In the genomic region with DNA sequence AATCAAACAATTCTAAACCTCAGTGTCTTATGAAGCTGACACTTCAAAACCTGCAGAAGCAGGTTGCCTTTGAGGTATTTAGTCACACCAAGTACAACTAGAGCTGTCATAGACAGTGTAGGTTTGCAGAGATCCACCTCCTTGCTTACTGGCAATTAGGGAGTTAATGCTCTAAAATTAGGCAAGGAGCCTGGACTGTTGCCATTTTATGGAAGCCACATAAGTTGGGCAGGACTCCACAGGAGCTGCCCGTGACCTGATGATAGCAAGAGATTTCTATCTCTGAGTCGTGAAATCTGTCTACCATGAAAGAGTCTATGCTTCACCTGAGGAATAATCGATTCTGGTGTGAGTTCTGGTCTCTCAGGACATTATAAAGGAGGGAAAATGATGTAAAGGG, we compare ENCODE assay signal across 22 cellular contexts. TPM values are rescaled to one million over a fixed set of nuclear protein-coding genes. Genes with fewer than 3 reads are reported as not detected.
A peak's percentile ranks its signal among the peaks of the same experiment; 100 is the strongest.
DNase-seq lines count a peak whose midpoint lies in the region; ATAC-seq, FAIRE-seq and TF ChIP-seq lines count a peak whose summit lies in the region.
"Had no signal": no experiment of that assay in that cellular context is flagged by ENCODE, and none has a peak within 500 bp of the region (broad histone marks: within the 10 kb centered on the region; RNA-seq: fewer than 3 reads in every experiment).

No MANE protein-coding gene starts in this region.

- peak; percentile 30 for TF ChIP-seq POLR2A in K562 (conservative IDR thresholded peaks at IDR 0.05)

- H3K4me2 ChIP-seq in K562 (ENCODE audit: insufficient read depth, low read length) (no peak overlapping the region), parathyroid adenoma (ENCODE audit: low read length) (peak overlapping the region; percentile 55)
- H3K4me2 ChIP-seq: KMS-11 had no signal

- TSS peak; percentile 46 for BruUV-seq in K562 (replicated peaks; lab: Mats Ljungman, UMichigan)

- 0 out of 5 replicates have a peak, but pooled peaks cover 0 to 4% of the 10 kb centered on the region in 2 experiments for H3K4me1 ChIP-seq in K562 (replicated peaks in 1 of 2; ENCODE audit: control insufficient read depth in 2 of 2, insufficient read depth in 2 of 2, low read length in 2 of 2)
- H3K4me1 ChIP-seq in parathyroid adenoma, result peaks cover 12% of the 10 kb centered on the region
- H3K4me1 ChIP-seq in kidney (ENCODE audit: control insufficient read depth in 1 of 2, insufficient read depth in 1 of 2, low read depth in 1 of 2, low read length in 2 of 2), result no peaks in the 10 kb centered on the region
- H3K4me1 ChIP-seq: BE2C had no signal

- H2AFZ ChIP-seq in K562 (ENCODE audit: low read depth, low read length) (no peak overlapping the region), parathyroid adenoma (no peak overlapping the region)

- intact Hi-C loops in K562 (cut with micrococcal nuclease) (no loop called here), kidney (cut with DNase I) (no loop called here), natural killer cell (cut with micrococcal nuclease) (no loop called here)

- no peak overlapping the region for H3K9ac ChIP-seq in K562 (ENCODE audit: insufficient read depth in 1 of 2, low read depth in 2 of 2, low read length in 2 of 2)
- H3K9ac ChIP-seq in parathyroid adenoma, result no peak overlapping the region
- H3K9ac ChIP-seq in kidney (ENCODE audit: low read length in 2 of 2), result no peak overlapping the region
- H3K9ac ChIP-seq: KMS-11 had no signal

- peak overlapping the region; percentile 8 for H3K27ac Mint-ChIP-seq in activated T-cell treated with anti-CD3 and anti-CD28 coated beads, Interleukin-2, amount 50 U/mL, for 72 hours
- H3K27ac Mint-ChIP-seq in HFFc6 (peak overlapping the region; percentile 7; the same call in 1 of the 2 replicates), natural killer cell (no peak overlapping the region)
- H3K27ac Mint-ChIP-seq: CD4-positive, CD25-positive, alpha-beta regulatory T cell had no signal

- in situ Hi-C loops in K562 (cut with MboI), result no loop called here

- DNase-seq in activated T-cell treated with anti-CD3 and anti-CD28 coated beads, Interleukin-2, amount 50 U/mL, for 72 hours, result no peak
- no peak for DNase-seq in activated T-cell treated with anti-CD3 and anti-CD28 coated beads, Interleukin-2, amount 50 U/mL, for 1 hour
- DNase-seq in HFFc6, result no peak
- no peak for DNase-seq in K562 (ENCODE audit: extremely low read depth in 1 of 4, low spot score in 3 of 4)
- no peak for DNase-seq in kidney
- DNase-seq in HPDE6-E6E7 (ENCODE audit: extremely low spot score), result no peak
- no peak for DNase-seq in natural killer cell
- DNase-seq: BE2C; CD4-positive, CD25-positive, alpha-beta regulatory T cell; COR-L47; DMS 273 treated with DMSO at 0.1 percent for 48 hours; DND-41; H7; NCI-H187; NCI-H2107; NCI-H510A; NCI-H748 treated with DMSO at 0.1 percent for 48 hours; OCI-M1; SIG-M5 had no signal

- peaks cover 6 to 34% of the 10 kb centered on the region in 2 donors for H3K36me3 Mint-ChIP-seq in activated T-cell treated with anti-CD3 and anti-CD28 coated beads, Interleukin-2, amount 50 U/mL, for 72 hours (ENCODE audit: insufficient read depth in 2 of 2)
- peaks cover 31% of the 10 kb centered on the region for H3K36me3 Mint-ChIP-seq in HFFc6 (ENCODE audit: low read depth)
- H3K36me3 Mint-ChIP-seq in natural killer cell, result peaks cover 17% of the 10 kb centered on the region

- TF ChIP-seq EP300 in K562 (IDR thresholded peaks at IDR 0.05; ENCODE audit: low read length), result no peak

- no peak overlapping the region for H3K4me3 Mint-ChIP-seq in activated T-cell treated with anti-CD3 and anti-CD28 coated beads, Interleukin-2, amount 50 U/mL, for 72 hours
- H3K4me3 Mint-ChIP-seq in HFFc6, result no peak overlapping the region
- H3K4me3 Mint-ChIP-seq in natural killer cell, result no peak overlapping the region
- H3K4me3 Mint-ChIP-seq: CD4-positive, CD25-positive, alpha-beta regulatory T cell had no signal

- H3K9me3 ChIP-seq in K562 (replicated peaks; ENCODE audit: control insufficient read depth, insufficient read depth, low read depth, low read length) (no peaks in the 10 kb centered on the region), parathyroid adenoma (ENCODE audit: control insufficient read depth, low read length) (no peaks in the 10 kb centered on the region), kidney (ENCODE audit: control insufficient read depth in 1 of 2, low read length in 2 of 2) (no peaks in the 10 kb centered on the region)
- H3K9me3 ChIP-seq: BE2C had no signal

- H3K27ac ChIP-seq in K562 (ENCODE audit: extremely low read depth, low read depth, low read length), result no peak overlapping the region
- H3K27ac ChIP-seq in parathyroid adenoma, result peak overlapping the region; percentile 19
- no peak overlapping the region for H3K27ac ChIP-seq in kidney (ENCODE audit: low read depth in 2 of 2, low read length in 2 of 2)
- H3K27ac ChIP-seq: KMS-11 had no signal

- CTCF ChIA-PET in K562 (lab: Yijun Ruan, JAX; ENCODE audit: low intra/inter-chr PET ratio), result interaction anchor here (0.5 kb wide), 1 partner anchor 21 kb away, joined by 3 read pairs; no protein-coding TSS in a partner anchor

- no peaks in the 10 kb centered on the region for H3K27me3 Mint-ChIP-seq in activated T-cell treated with anti-CD3 and anti-CD28 coated beads, Interleukin-2, amount 50 U/mL, for 72 hours (ENCODE audit: low read depth)
- H3K27me3 Mint-ChIP-seq in HFFc6 (ENCODE audit: insufficient read depth) (no peaks in the 10 kb centered on the region; the same call in none of the 2 replicates), natural killer cell (ENCODE audit: low read depth in 2 of 2) (no peaks in the 10 kb centered on the region)
- H3K27me3 Mint-ChIP-seq: CD4-positive, CD25-positive, alpha-beta regulatory T cell had no signal

- H3K36me3 ChIP-seq in K562 (ENCODE audit: control insufficient read depth, insufficient read depth, low read length) (peaks cover 87% of the 10 kb centered on the region), parathyroid adenoma (ENCODE audit: control insufficient read depth, insufficient read depth, low read length) (no peaks in the 10 kb centered on the region), kidney (ENCODE audit: control insufficient read depth in 1 of 2, insufficient read depth in 2 of 2, low read length in 2 of 2) (peaks cover 22 to 48% of the 10 kb centered on the region in 2 donors)

- no peak for TF ChIP-seq RAD21 in K562 (CRISPR knock-in tag; conservative IDR thresholded peaks at IDR 0.05 in 1 of 2, IDR thresholded peaks at IDR 0.05 in 1 of 2)

- H3K4me3 ChIP-seq in K562 (no peak overlapping the region), parathyroid adenoma (ENCODE audit: low read depth, low read length) (peak overlapping the region; percentile 17), kidney (ENCODE audit: low read length in 2 of 2) (no peak overlapping the region)

- POLR2A ChIA-PET in K562 (lab: Yijun Ruan, JAX), result interaction anchor here (0.6 to 13.4 kb wide), 5 partner anchors 9 to 303 kb away, joined by 3 to 129 read pairs (median 8); partner anchors contain the start of gene LRRC59

- FAIRE-seq in K562 (lab: Jason Lieb, UNC) (peak; percentile 26), kidney (lab: Jason Lieb, UNC) (no peak)
- FAIRE-seq: G401.6 had no signal

- no peaks in the 10 kb centered on the region; the same call in 2 of the 3 replicates for H3K79me2 ChIP-seq in K562 (ENCODE audit: control insufficient read depth, insufficient read depth, low read length)
- no peaks in the 10 kb centered on the region for H3K79me2 ChIP-seq in parathyroid adenoma

- TF ChIP-seq CTCF in HFFc6 (IDR thresholded peaks at IDR 0.05), result no peak
- TF ChIP-seq CTCF in K562 (IDR thresholded peaks at IDR 0.05 in 2 of 3, conservative IDR thresholded peaks at IDR 0.05 in 1 of 3; ENCODE audit: insufficient read depth in 2 of 3, low read depth in 1 of 3, low read length in 3 of 3), result no peak
- TF ChIP-seq CTCF in parathyroid adenoma (IDR thresholded peaks at IDR 0.05), result no peak
- no peak for TF ChIP-seq CTCF in kidney (IDR thresholded peaks at IDR 0.05; ENCODE audit: borderline replicate concordance, extremely low read depth, insufficient read depth)
- no peak for TF ChIP-seq CTCF in natural killer cell (IDR thresholded peaks at IDR 0.05)

- no peaks in the 10 kb centered on the region for H3K4me1 Mint-ChIP-seq in activated T-cell treated with anti-CD3 and anti-CD28 coated beads, Interleukin-2, amount 50 U/mL, for 72 hours (ENCODE audit: low read depth)
- H3K4me1 Mint-ChIP-seq in HFFc6 (ENCODE audit: low read depth) (peaks cover 18% of the 10 kb centered on the region), natural killer cell (peaks cover 5 to 6% of the 10 kb centered on the region in 2 donors)

- H3K9me1 ChIP-seq in K562 (ENCODE audit: control insufficient read depth, insufficient read depth, low read length), result no peaks in the 10 kb centered on the region

- H3K27me3 ChIP-seq in K562 (ENCODE audit: control insufficient read depth in 2 of 2, insufficient read depth in 2 of 2, low read length in 2 of 2), result no peaks in the 10 kb centered on the region
- H3K27me3 ChIP-seq in parathyroid adenoma (ENCODE audit: control insufficient read depth, insufficient read depth, low read length), result no peaks in the 10 kb centered on the region
- H3K27me3 ChIP-seq: BE2C had no signal

- no peaks in the 10 kb centered on the region for H4K20me1 ChIP-seq in K562 (replicated peaks; ENCODE audit: control insufficient read depth, insufficient read depth, low read length)

- no peak for ATAC-seq in activated T-cell treated with anti-CD3 and anti-CD28 coated beads, Interleukin-2, amount 50 U/mL, for 72 hours (replicated peaks in 1 of 2)
- ATAC-seq in K562 (peak; percentile 8; the same call in 2 of the 3 replicates), natural killer cell (no peak)

- H3K9me3 Mint-ChIP-seq in activated T-cell treated with anti-CD3 and anti-CD28 coated beads, Interleukin-2, amount 50 U/mL, for 72 hours, result no peaks in the 10 kb centered on the region
- H3K9me3 Mint-ChIP-seq in HFFc6, result no peaks in the 10 kb centered on the region
- H3K9me3 Mint-ChIP-seq in natural killer cell, result no peaks in the 10 kb centered on the region
- H3K9me3 Mint-ChIP-seq: CD4-positive, CD25-positive, alpha-beta regulatory T cell had no signal

- 39% methylated on average over 3 of the region's 3 CpGs for WGBS in K562 (ENCODE audit: insufficient coverage, low coverage, missing lambda C conversion rate)

RNA-seq across cellular contexts. Expression of gene EME1, which starts 8.9 kb away (rescaled TPM):
- total RNA-seq in activated T-cell treated with anti-CD3 and anti-CD28 coated beads, Interleukin-2, amount 50 U/mL, for 72 hours, result 10 to 100 TPM; 42.9 to 43.1 TPM
- 1 to 10 TPM; 3.3 to 7.7 (median 6.5) TPM for total RNA-seq in HFFc6 (2021; fragmentation: NEBNext Ultra II Directional; extraction: Animal tissue kit (Norgen Biotek cat#: 25700))
- 119 and 126 TPM in 2 replicates for total RNA-seq in K562 (2011; cell fraction: chromatin; rRNA removed; ENCODE audit: low replicate concordance)
- total RNA-seq in K562 (2011; cell fraction: nucleolus; rRNA removed), result 73.0 and 74.5 TPM in 2 replicates
- 64.3 and 82.1 TPM in 2 replicates for total RNA-seq in K562 (2011; cell fraction: nucleoplasm; rRNA removed)
- total RNA-seq in K562 (2014; rRNA removed), result 18.8 and 28.0 TPM in 2 replicates
- 17.6 and 21.4 TPM in 2 replicates for total RNA-seq in K562 (2014; rRNA removed; fragmentation: Illumina TruSeq; extraction: Trizol)
- 16.6 and 17.6 TPM in 2 replicates for total RNA-seq in K562 (2015; rRNA removed; fragmentation: Illumina TruSeq; extraction: Trizol)
- total RNA-seq in K562 (2021), result 16.8 and 20.1 TPM in 2 replicates
- polyA plus RNA-seq in K562 (2011; rRNA removed), result 44.1 and 61.3 TPM in 2 replicates
- polyA plus RNA-seq in K562 (2011; cell fraction: cytosol; rRNA removed), result 15.3 and 28.4 TPM in 2 replicates
- 254 and 409 TPM in 2 replicates for polyA plus RNA-seq in K562 (2011; cell fraction: nucleus; rRNA removed)
- polyA plus RNA-seq in K562 (2012), result 42.1 and 48.1 TPM in 2 replicates
- 20.9 and 24.0 TPM in 2 replicates for polyA plus RNA-seq in K562 (2014; fragmentation: Illumina TruSeq; extraction: Trizol)
- 10 to 100 TPM; 14.6 to 27.4 TPM for polyA plus RNA-seq in K562 (2014; fragmentation: Nextera tagmentation; extraction: Ambion mirVana)
- polyA plus RNA-seq in K562 (2014; rRNA removed), result 28.7 TPM in 2 replicates
- polyA minus RNA-seq in K562 (2011; rRNA and poly(A)+ RNA removed), result 24.1 and 34.7 TPM in 2 replicates
- 7.2 and 9.6 TPM in 2 replicates for polyA minus RNA-seq in K562 (2011; cell fraction: cytosol; rRNA and poly(A)+ RNA removed)
- 28.1 and 57.5 TPM in 2 replicates for polyA minus RNA-seq in K562 (2011; cell fraction: nucleus; rRNA and poly(A)+ RNA removed)
- 1.0 TPM for total RNA-seq in kidney
- polyA plus RNA-seq in kidney (ENCODE audit: insufficient read depth, low read depth, low replicate concordance), result not detected
- 1 to 10 TPM; 2.4 to 3.2 (median 2.9) TPM for total RNA-seq in natural killer cell

RNA-seq across cellular contexts. Expression of gene MRPL27, which starts 8.9 kb away (rescaled TPM):
- 10 to 100 TPM; 44.6 to 45.9 TPM for total RNA-seq in activated T-cell treated with anti-CD3 and anti-CD28 coated beads, Interleukin-2, amount 50 U/mL, for 72 hours
- total RNA-seq in HFFc6 (2021; fragmentation: NEBNext Ultra II Directional; extraction: Animal tissue kit (Norgen Biotek cat#: 25700)), result 10 to 100 TPM; 70.0 to 78.7 (median 75.0) TPM
- 59.4 and 90.8 TPM in 2 replicates for total RNA-seq in K562 (2011; cell fraction: chromatin; rRNA removed; ENCODE audit: low replicate concordance)
- 82.5 and 90.0 TPM in 2 replicates for total RNA-seq in K562 (2011; cell fraction: nucleolus; rRNA removed)
- 74.9 and 93.1 TPM in 2 replicates for total RNA-seq in K562 (2011; cell fraction: nucleoplasm; rRNA removed)
- total RNA-seq in K562 (2014; rRNA removed) (99.4 and 102 TPM in 2 replicates), K562 (2014; rRNA removed; fragmentation: Illumina TruSeq; extraction: Trizol) (122 and 142 TPM in 2 replicates), K562 (2015; rRNA removed; fragmentation: Illumina TruSeq; extraction: Trizol) (123 and 127 TPM in 2 replicates), K562 (2021) (96.3 and 98.2 TPM in 2 replicates), kidney (54.0 TPM), natural killer cell (10 to 100 TPM; 16.4 to 36.6 (median 31.3) TPM)
- polyA plus RNA-seq in K562 (2011; rRNA removed) (127 and 146 TPM in 2 replicates), K562 (2014; fragmentation: Illumina TruSeq; extraction: Trizol) (103 and 105 TPM in 2 replicates), K562 (2014; fragmentation: Nextera tagmentation; extraction: Ambion mirVana) (100 to 1,000 TPM; 388 to 401 TPM), K562 (2014; rRNA removed) (138 and 143 TPM in 2 replicates), kidney (ENCODE audit: insufficient read depth, low read depth, low replicate concordance) (227 TPM)
- polyA plus RNA-seq in K562 (2011; cell fraction: cytosol; rRNA removed), result 138 and 159 TPM in 2 replicates
- 67.4 and 86.4 TPM in 2 replicates for polyA plus RNA-seq in K562 (2011; cell fraction: nucleus; rRNA removed)
- 72.3 and 119 TPM in 2 replicates for polyA plus RNA-seq in K562 (2012)
- polyA minus RNA-seq in K562 (2011; rRNA and poly(A)+ RNA removed), result 80.5 and 86.3 TPM in 2 replicates
- 18.6 and 40.0 TPM in 2 replicates for polyA minus RNA-seq in K562 (2011; cell fraction: cytosol; rRNA and poly(A)+ RNA removed)
- 31.5 and 50.3 TPM in 2 replicates for polyA minus RNA-seq in K562 (2011; cell fraction: nucleus; rRNA and poly(A)+ RNA removed)

RNA-seq across cellular contexts. Expression of gene LRRC59, which starts 15.4 kb away (rescaled TPM):
- 10 to 100 TPM; 57.6 to 63.6 TPM for total RNA-seq in activated T-cell treated with anti-CD3 and anti-CD28 coated beads, Interleukin-2, amount 50 U/mL, for 72 hours
- 100 to 1,000 TPM; 214 to 272 (median 261) TPM for total RNA-seq in HFFc6 (2021; fragmentation: NEBNext Ultra II Directional; extraction: Animal tissue kit (Norgen Biotek cat#: 25700))
- 69.1 and 116 TPM in 2 replicates for total RNA-seq in K562 (2011; cell fraction: chromatin; rRNA removed; ENCODE audit: low replicate concordance)
- 92.4 and 122 TPM in 2 replicates for total RNA-seq in K562 (2011; cell fraction: nucleolus; rRNA removed)
- total RNA-seq in K562 (2011; cell fraction: nucleoplasm; rRNA removed), result 127 and 192 TPM in 2 replicates
- total RNA-seq in K562 (2014; rRNA removed) (187 and 221 TPM in 2 replicates), K562 (2014; rRNA removed; fragmentation: Illumina TruSeq; extraction: Trizol) (154 and 156 TPM in 2 replicates), K562 (2015; rRNA removed; fragmentation: Illumina TruSeq; extraction: Trizol) (187 TPM in 2 replicates), K562 (2021) (223 and 244 TPM in 2 replicates), kidney (61.7 TPM), natural killer cell (10 to 100 TPM; 55.6 to 62.7 (median 56.0) TPM)
- polyA plus RNA-seq in K562 (2011; rRNA removed) (119 and 158 TPM in 2 replicates), K562 (2014; fragmentation: Illumina TruSeq; extraction: Trizol) (206 and 214 TPM in 2 replicates), K562 (2014; fragmentation: Nextera tagmentation; extraction: Ambion mirVana) (10 to 100 TPM; 27.8 to 38.7 TPM), K562 (2014; rRNA removed) (118 and 134 TPM in 2 replicates), kidney (ENCODE audit: insufficient read depth, low read depth, low replicate concordance) (37.0 TPM)
- 85.0 and 92.7 TPM in 2 replicates for polyA plus RNA-seq in K562 (2011; cell fraction: cytosol; rRNA removed)
- polyA plus RNA-seq in K562 (2011; cell fraction: nucleus; rRNA removed), result 52.0 and 69.3 TPM in 2 replicates
- 201 and 212 TPM in 2 replicates for polyA plus RNA-seq in K562 (2012)
- polyA minus RNA-seq in K562 (2011; rRNA and poly(A)+ RNA removed), result 198 and 249 TPM in 2 replicates
- 104 and 126 TPM in 2 replicates for polyA minus RNA-seq in K562 (2011; cell fraction: cytosol; rRNA and poly(A)+ RNA removed)
- 35.8 and 66.0 TPM in 2 replicates for polyA minus RNA-seq in K562 (2011; cell fraction: nucleus; rRNA and poly(A)+ RNA removed)

RNA-seq across cellular contexts. Expression of gene XYLT2, which starts 36.0 kb away (rescaled TPM):
- 10 to 100 TPM; 24.2 to 43.8 TPM for total RNA-seq in activated T-cell treated with anti-CD3 and anti-CD28 coated beads, Interleukin-2, amount 50 U/mL, for 72 hours
- total RNA-seq in HFFc6 (2021; fragmentation: NEBNext Ultra II Directional; extraction: Animal tissue kit (Norgen Biotek cat#: 25700)), result 10 to 100 TPM; 38.9 to 47.1 (median 43.2) TPM
- 16.9 and 49.3 TPM in 2 replicates for total RNA-seq in K562 (2011; cell fraction: chromatin; rRNA removed; ENCODE audit: low replicate concordance)
- 28.8 and 34.7 TPM in 2 replicates for total RNA-seq in K562 (2011; cell fraction: nucleolus; rRNA removed)
- total RNA-seq in K562 (2011; cell fraction: nucleoplasm; rRNA removed), result 27.6 and 29.6 TPM in 2 replicates
- total RNA-seq in K562 (2014; rRNA removed) (9.1 and 14.0 TPM in 2 replicates), K562 (2014; rRNA removed; fragmentation: Illumina TruSeq; extraction: Trizol) (2.0 and 2.4 TPM in 2 replicates), K562 (2015; rRNA removed; fragmentation: Illumina TruSeq; extraction: Trizol) (4.5 and 10.6 TPM in 2 replicates), K562 (2021) (8.9 and 9.5 TPM in 2 replicates), kidney (30.0 TPM), natural killer cell (10 to 100 TPM; 16.3 to 25.4 (median 18.6) TPM)
- polyA plus RNA-seq in K562 (2011; rRNA removed) (3.8 and 8.4 TPM in 2 replicates), K562 (2014; fragmentation: Illumina TruSeq; extraction: Trizol) (4.3 and 6.5 TPM in 2 replicates), K562 (2014; fragmentation: Nextera tagmentation; extraction: Ambion mirVana) (1 to 10 TPM in 1 of 2 experiments, under 1 TPM in 1; 0.63 to 1.0 TPM), K562 (2014; rRNA removed) (7.3 and 8.0 TPM in 2 replicates), kidney (ENCODE audit: insufficient read depth, low read depth, low replicate concordance) (21.2 TPM)
- 7.0 and 11.0 TPM in 2 replicates for polyA plus RNA-seq in K562 (2011; cell fraction: cytosol; rRNA removed)
- polyA plus RNA-seq in K562 (2011; cell fraction: nucleus; rRNA removed), result 19.7 and 30.0 TPM in 2 replicates
- 6.2 and 10.6 TPM in 2 replicates for polyA plus RNA-seq in K562 (2012)
- 6.2 and 7.9 TPM in 2 replicates for polyA minus RNA-seq in K562 (2011; rRNA and poly(A)+ RNA removed)
- 8.8 and 29.4 TPM in 2 replicates for polyA minus RNA-seq in K562 (2011; cell fraction: cytosol; rRNA and poly(A)+ RNA removed)
- 9.4 and 10.1 TPM in 2 replicates for polyA minus RNA-seq in K562 (2011; cell fraction: nucleus; rRNA and poly(A)+ RNA removed)

RNA-seq across cellular contexts. Expression of gene ACSF2, which starts 44.1 kb away (rescaled TPM):
- total RNA-seq in activated T-cell treated with anti-CD3 and anti-CD28 coated beads, Interleukin-2, amount 50 U/mL, for 72 hours, result 10 to 100 TPM; 30.2 to 43.0 TPM
- total RNA-seq in HFFc6 (2021; fragmentation: NEBNext Ultra II Directional; extraction: Animal tissue kit (Norgen Biotek cat#: 25700)), result 10 to 100 TPM; 15.3 to 23.3 (median 17.5) TPM
- 7.3 and 27.3 TPM in 2 replicates for total RNA-seq in K562 (2011; cell fraction: chromatin; rRNA removed; ENCODE audit: low replicate concordance)
- 14.8 and 20.1 TPM in 2 replicates for total RNA-seq in K562 (2011; cell fraction: nucleolus; rRNA removed)
- total RNA-seq in K562 (2011; cell fraction: nucleoplasm; rRNA removed), result 10.8 and 12.2 TPM in 2 replicates
- 3.1 and 5.0 TPM in 2 replicates for total RNA-seq in K562 (2014; rRNA removed)
- 2.3 and 2.9 TPM in 2 replicates for total RNA-seq in K562 (2014; rRNA removed; fragmentation: Illumina TruSeq; extraction: Trizol)
- total RNA-seq in K562 (2015; rRNA removed; fragmentation: Illumina TruSeq; extraction: Trizol), result 4.1 and 4.4 TPM in 2 replicates
- total RNA-seq in K562 (2021), result 6.1 and 6.2 TPM in 2 replicates
- 3.5 and 11.4 TPM in 2 replicates for polyA plus RNA-seq in K562 (2011; rRNA removed)
- 5.9 and 9.2 TPM in 2 replicates for polyA plus RNA-seq in K562 (2011; cell fraction: cytosol; rRNA removed)
- 22.4 and 48.3 TPM in 2 replicates for polyA plus RNA-seq in K562 (2011; cell fraction: nucleus; rRNA removed)
- 4.7 and 17.1 TPM in 2 replicates for polyA plus RNA-seq in K562 (2012)
- polyA plus RNA-seq in K562 (2014; fragmentation: Illumina TruSeq; extraction: Trizol), result 3.0 and 5.4 TPM in 2 replicates
- polyA plus RNA-seq in K562 (2014; fragmentation: Nextera tagmentation; extraction: Ambion mirVana), result 1 to 10 TPM in 1 of 2 experiments, under 1 TPM in 1; 0.89 to 1.5 TPM
- polyA plus RNA-seq in K562 (2014; rRNA removed), result 4.9 and 7.2 TPM in 2 replicates
- 6.7 and 8.8 TPM in 2 replicates for polyA minus RNA-seq in K562 (2011; rRNA and poly(A)+ RNA removed)
- 3.3 and 5.7 TPM in 2 replicates for polyA minus RNA-seq in K562 (2011; cell fraction: cytosol; rRNA and poly(A)+ RNA removed)
- 12.0 and 22.5 TPM in 2 replicates for polyA minus RNA-seq in K562 (2011; cell fraction: nucleus; rRNA and poly(A)+ RNA removed)
- 44.4 TPM for total RNA-seq in kidney
- 404 TPM for polyA plus RNA-seq in kidney (ENCODE audit: insufficient read depth, low read depth, low replicate concordance)
- 10 to 100 TPM; 24.2 to 40.6 (median 25.8) TPM for total RNA-seq in natural killer cell

Comparison
In these comparisons a context has a peak if more than half of its experiments do, and no peak if none do; other contexts are left out.
1. H3K27ac Mint-ChIP-seq: peak in activated T-cell treated with anti-CD3 and anti-CD28 coated beads, Interleukin-2, amount 50 U/mL, for 72 hours (single experiment) and HFFc6 (single experiment); none in natural killer cell (0 of 2).